In genomic region chr14:22650960-22651521, GRCh38 we compare ENCODE assay signal across 10 cellular contexts. TPM values are rescaled to one million over a fixed set of nuclear protein-coding genes. Genes with fewer than 3 reads are reported as not detected.
DNase-seq lines count a peak whose midpoint lies in the region; ATAC-seq and TF ChIP-seq lines count a peak whose summit lies in the region.
"Had no signal": no experiment of that assay in that cellular context is flagged by ENCODE, and none has a peak within 500 bp of the region (broad histone marks: within the 10 kb centered on the region; RNA-seq: fewer than 3 reads in every experiment).

No MANE protein-coding gene starts in this region.

- no peak overlapping the region for H2BK12ac ChIP-seq in mesenchymal stem cell (ENCODE audit: low read length in 2 of 2)

- no peak overlapping the region for H2BK15ac ChIP-seq in mesenchymal stem cell (ENCODE audit: low read depth, poor library complexity, severe bottlenecking)

- H3K4me3 ChIP-seq in RWPE2 (ENCODE audit: severe bottlenecking) (no peak overlapping the region), mesenchymal stem cell (ENCODE audit: insufficient read depth in 1 of 2, low read depth in 1 of 2, low read length in 2 of 2) (no peak overlapping the region), lower lobe of right lung (no peak overlapping the region)
- H3K4me3 ChIP-seq: cardiac muscle cell had no signal

- CTCF ChIA-PET in HEK293T (lab: Yijun Ruan, JAX) = interaction anchor here (0.5 to 4.2 kb wide), 3 partner anchors 9 to 147 kb away, joined by 3 to 47 read pairs (median 6); no protein-coding TSS in a partner anchor

- intact Hi-C loops in lower lobe of right lung (cut with DNase I) = loop anchor here (10.0 kb wide), 2 partner anchors 86 to 204 kb away; no protein-coding TSS in a partner anchor

- H2BK120ac ChIP-seq in mesenchymal stem cell (ENCODE audit: low read depth, low read length) = no peak overlapping the region

- H3K4ac ChIP-seq in mesenchymal stem cell (ENCODE audit: low read depth in 1 of 2, low read length in 2 of 2) = no peak overlapping the region

- H3K27ac ChIP-seq in RWPE2 (ENCODE audit: poor library complexity, severe bottlenecking) (no peak overlapping the region), mesenchymal stem cell (ENCODE audit: low read length, poor library complexity, severe bottlenecking) (no peak overlapping the region), lower lobe of right lung (no peak overlapping the region)
- H3K27ac ChIP-seq: cardiac muscle cell had no signal

- POLR2A ChIA-PET in HEK293T (lab: Yijun Ruan, JAX) = interaction anchor here (0.9 kb wide), 1 partner anchor 14 kb away, joined by 3 read pairs; no protein-coding TSS in a partner anchor

- H4K8ac ChIP-seq in mesenchymal stem cell (ENCODE audit: low read length) = no peak overlapping the region

- peak; percentile 80 for ATAC-seq in GM18498 (IDR thresholded peaks at IDR 0.05; ENCODE audit: unreplicated experiment)
- peak; percentile 15; the same call in 2 of the 3 replicates for ATAC-seq in RWPE2 (ENCODE audit: low read depth)
- ATAC-seq in HG02970 (IDR thresholded peaks at IDR 0.05; ENCODE audit: low FRiP score, unreplicated experiment) = no peak
- no peak for ATAC-seq in lower lobe of right lung

- H3K79me1 ChIP-seq in mesenchymal stem cell (replicated peaks; ENCODE audit: low read length, poor library complexity, severe bottlenecking) = no peaks in the 10 kb centered on the region

- H2AK5ac ChIP-seq in mesenchymal stem cell (ENCODE audit: low read length, severe bottlenecking) = no peak overlapping the region

- H3K4me2 ChIP-seq in mesenchymal stem cell (ENCODE audit: low read length, poor library complexity, severe bottlenecking) = no peak overlapping the region

- no peak for DNase-seq in HEK293T (ENCODE audit: extremely low spot score)
- no peak for DNase-seq in RWPE2 (ENCODE audit: low spot score)
- DNase-seq in mesenchymal stem cell = peak; percentile 24
- no peak for DNase-seq in lower lobe of right lung
- no peak for DNase-seq in COLO829 (ENCODE audit: low spot score)
- no peak for DNase-seq in CD1c-positive myeloid dendritic cell (ENCODE audit: extremely low spot score)

- no peak overlapping the region for H2BK5ac ChIP-seq in mesenchymal stem cell (ENCODE audit: low read depth, low read length, poor library complexity, severe bottlenecking)

- no peak overlapping the region for H3K9ac ChIP-seq in mesenchymal stem cell (ENCODE audit: low read length)

- H3K9me3 ChIP-seq in RWPE2 (ENCODE audit: severe bottlenecking) = no peaks in the 10 kb centered on the region
- no peaks in the 10 kb centered on the region for H3K9me3 ChIP-seq in mesenchymal stem cell (ENCODE audit: control insufficient read depth, low read length)
- H3K9me3 ChIP-seq in lower lobe of right lung = no peaks in the 10 kb centered on the region

- no peak overlapping the region for H3K18ac ChIP-seq in mesenchymal stem cell (ENCODE audit: low read depth in 1 of 2, low read length in 2 of 2)

- no peak overlapping the region for H3K14ac ChIP-seq in mesenchymal stem cell (ENCODE audit: low read length in 2 of 2)

- H3K27me3 ChIP-seq in RWPE2 (ENCODE audit: insufficient read depth, poor library complexity, severe bottlenecking) = no peaks in the 10 kb centered on the region
- H3K27me3 ChIP-seq in mesenchymal stem cell (ENCODE audit: control insufficient read depth in 1 of 2, insufficient read depth in 1 of 2, low read length in 2 of 2) = no peaks in the 10 kb centered on the region
- no peaks in the 10 kb centered on the region for H3K27me3 ChIP-seq in lower lobe of right lung (ENCODE audit: low read depth)
- H3K27me3 ChIP-seq: cardiac muscle cell had no signal

- no peaks in the 10 kb centered on the region for H3K36me3 ChIP-seq in RWPE2 (ENCODE audit: low read depth)
- no peaks in the 10 kb centered on the region for H3K36me3 ChIP-seq in mesenchymal stem cell (ENCODE audit: control insufficient read depth in 1 of 2, insufficient read depth in 2 of 2, low read depth in 1 of 2, low read length in 2 of 2)
- H3K36me3 ChIP-seq in lower lobe of right lung = no peaks in the 10 kb centered on the region
- H3K36me3 ChIP-seq: cardiac muscle cell had no signal

- 88% methylated on average over 3 of the region's 3 CpGs for WGBS in mesenchymal stem cell

- no peak overlapping the region for H4K91ac ChIP-seq in mesenchymal stem cell (ENCODE audit: low read length)

- H2AFZ ChIP-seq in mesenchymal stem cell (ENCODE audit: low read depth, low read length) = no peak overlapping the region

- no peak for TF ChIP-seq CTCF in RWPE2 (IDR thresholded peaks at IDR 0.05; ENCODE audit: poor library complexity, severe bottlenecking)
- no peak for TF ChIP-seq CTCF in lower lobe of right lung (IDR thresholded peaks at IDR 0.05)

- H3K4me1 ChIP-seq in RWPE2 (ENCODE audit: insufficient read depth, poor library complexity, severe bottlenecking) (peaks cover 32% of the 10 kb centered on the region), mesenchymal stem cell (ENCODE audit: control insufficient read depth, insufficient read depth, low read depth, low read length) (peaks cover 4% of the 10 kb centered on the region), lower lobe of right lung (no peaks in the 10 kb centered on the region)

- H3K23ac ChIP-seq in mesenchymal stem cell (ENCODE audit: low read length in 2 of 2) = no peak overlapping the region

TF ChIP-seq in HEK293T, 16 proteins besides CTCF, POLR2A, EP300 and RAD21:
- TF ChIP-seq ELF4 (IDR thresholded peaks at IDR 0.05) (peak; percentile 57), HDGF (IDR thresholded peaks at IDR 0.05; ENCODE audit: borderline replicate concordance) (no peak)
TF ChIP-seq in HEK293T: peak in this region for 1.

RNA-seq across cellular contexts. Expression of gene OR6J1, which starts 6.9 kb away (rescaled TPM):
- polyA plus RNA-seq in mesenchymal stem cell (2013, experiment 1 of 2) = not detected
- polyA plus RNA-seq in mesenchymal stem cell (2013, experiment 2 of 2) = not detected
- total RNA-seq in lower lobe of right lung = not detected
- total RNA-seq: cardiac muscle cell had no signal
- polyA plus RNA-seq: cardiac muscle cell, keratinocyte had no signal

RNA-seq across cellular contexts. Expression of gene ABHD4, which starts 52.9 kb away (rescaled TPM):
- polyA plus RNA-seq in mesenchymal stem cell (2013, experiment 1 of 2) = 32.7 TPM
- polyA plus RNA-seq in mesenchymal stem cell (2013, experiment 2 of 2) = 32.8 TPM
- 28.5 TPM for total RNA-seq in lower lobe of right lung

Comparison
In these comparisons a context has a peak if more than half of its experiments do, and no peak if none do; other contexts are left out.
1. ATAC-seq: peak in GM18498 (single experiment) and RWPE2 (single experiment); none in HG02970 (single experiment) and lower lobe of right lung (0 of 2).